10 cellular contexts compared by ENCODE assay signal in the genomic region with DNA sequence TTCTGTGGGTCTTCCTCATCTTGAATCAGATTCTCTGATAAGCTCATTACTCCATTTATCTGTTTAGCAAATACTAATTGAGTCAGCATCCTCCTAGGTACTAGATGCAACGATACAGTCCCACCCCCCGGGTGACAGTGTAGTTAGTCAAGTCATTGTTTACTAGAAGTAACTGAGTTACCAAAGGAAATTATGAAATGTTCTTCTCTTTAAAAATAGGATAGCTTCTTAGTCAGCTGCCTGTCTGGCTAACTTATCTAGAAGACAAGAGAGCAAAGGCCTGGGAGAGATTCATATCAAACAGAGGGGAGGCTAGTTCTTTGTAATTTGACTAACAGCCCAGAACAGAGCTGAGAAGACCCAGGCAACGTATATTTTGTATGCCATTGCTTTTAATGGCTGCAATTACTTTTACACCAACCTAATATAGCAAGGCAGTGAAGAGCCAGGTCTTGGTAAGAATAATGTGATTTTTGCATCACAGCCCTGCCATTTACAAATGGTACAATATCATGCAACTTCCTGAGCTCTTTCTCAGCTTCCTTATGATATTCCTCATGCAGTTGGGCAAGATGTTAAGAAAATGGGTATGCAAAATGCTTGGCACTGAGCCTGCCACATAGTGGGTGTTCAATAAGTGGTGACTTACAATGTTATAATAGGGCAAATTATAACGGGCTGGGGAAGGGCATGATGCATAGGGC.
A peak's percentile ranks its signal among the peaks of the same experiment; 100 is the strongest.
DNase-seq lines count a peak whose midpoint lies in the region; TF ChIP-seq lines count a peak whose summit lies in the region.
"Had no signal": no experiment of that assay in that cellular context is flagged by ENCODE, and none has a peak within 500 bp of the region (broad histone marks: within the 10 kb centered on the region; RNA-seq: fewer than 3 reads in every experiment).

No MANE protein-coding gene starts in this region.

- peak; percentile 65 for DNase-seq in SIG-M5 treated with dmso at 0.1 percent for 504 hours (lab: John Stamatoyannopoulos, UW; ENCODE audit: unreplicated experiment)
- DNase-seq in SIG-M5 (lab: John Stamatoyannopoulos, UW) = no peak
- peak; percentile 78 for DNase-seq in NCI-H226
- peak; percentile 82 for DNase-seq in choroid plexus epithelial cell (ENCODE audit: low read depth)
- peak; percentile 73 to 74 for DNase-seq in trophoblast cell
- no peak for DNase-seq in GM13976 (ENCODE audit: low spot score)
- no peak for DNase-seq in COR-L47 (lab: John Stamatoyannopoulos, UW)
- DNase-seq in GDM1 (lab: John Stamatoyannopoulos, UW) = no peak
- DNase-seq: central memory CD4-positive, alpha-beta T cell; right cardiac atrium had no signal

- no peak overlapping the region for H3K4me3 ChIP-seq in choroid plexus epithelial cell (ENCODE audit: low read depth, low read length)
- H3K4me3 ChIP-seq in trophoblast cell (ENCODE audit: low read depth, low read length) = no peak overlapping the region

- no peak overlapping the region for H4K91ac ChIP-seq in trophoblast cell (ENCODE audit: low read depth, low read length)

- no peaks in the 10 kb centered on the region for H3K79me2 ChIP-seq in trophoblast cell (ENCODE audit: control insufficient read depth, insufficient read depth, low read length, poor library complexity)

- H2AFZ ChIP-seq in trophoblast cell (ENCODE audit: insufficient read depth, low read length, poor library complexity) = no peak overlapping the region

- in situ Hi-C loops in GM13976 (cut with MboI; ENCODE audit: low sequenced_read_pairs, unreplicated experiment) = no loop called here

- TF ChIP-seq CTCF in choroid plexus epithelial cell (conservative IDR thresholded peaks at IDR 0.05; ENCODE audit: low read depth, low read length) (no peak), GM13976 (IDR thresholded peaks at IDR 0.05; ENCODE audit: borderline replicate concordance, control extremely low read depth, extremely low read depth, insufficient read depth, missing control alignments) (no peak)

- no peak overlapping the region for H3K4ac ChIP-seq in trophoblast cell (ENCODE audit: low read depth, low read length)

- no peaks in the 10 kb centered on the region for H3K79me1 ChIP-seq in trophoblast cell (ENCODE audit: low read length)

- no peak overlapping the region for H3K23ac ChIP-seq in trophoblast cell (ENCODE audit: low read length)

- no peak overlapping the region for H2AK5ac ChIP-seq in trophoblast cell (ENCODE audit: low read length)

- H3K18ac ChIP-seq in trophoblast cell (ENCODE audit: low read length) = no peak overlapping the region

- no peaks in the 10 kb centered on the region for H3K9me3 ChIP-seq in trophoblast cell (ENCODE audit: insufficient read depth, low read depth, low read length)

- no peak overlapping the region for H2BK5ac ChIP-seq in trophoblast cell (ENCODE audit: low read depth, low read length, poor library complexity)

- no peak overlapping the region for H4K12ac ChIP-seq in trophoblast cell (ENCODE audit: low read depth, low read length)

- H2BK120ac ChIP-seq in trophoblast cell (ENCODE audit: insufficient read depth, low read length, poor library complexity) = no peak overlapping the region

- H3K27me3 ChIP-seq in trophoblast cell (ENCODE audit: insufficient read depth, low read length) = no peaks in the 10 kb centered on the region

- WGBS in trophoblast cell (ENCODE audit: extremely low coverage, insufficient coverage, insufficient read length) = no CpG with 5 or more reads among the region's 4 CpGs

- no peak overlapping the region for H3K4me2 ChIP-seq in trophoblast cell (ENCODE audit: low read length)

- H2BK12ac ChIP-seq in trophoblast cell (ENCODE audit: low read length) = no peak overlapping the region

- no peak overlapping the region for H3K27ac ChIP-seq in trophoblast cell (ENCODE audit: low read depth, low read length)

- H4K8ac ChIP-seq in trophoblast cell (ENCODE audit: low read depth, low read length) = no peak overlapping the region

- no peaks in the 10 kb centered on the region for H3K36me3 ChIP-seq in trophoblast cell (ENCODE audit: control insufficient read depth in 1 of 2, insufficient read depth in 2 of 2, low read length in 2 of 2)

- H3K4me1 ChIP-seq in trophoblast cell (ENCODE audit: control insufficient read depth in 1 of 2, insufficient read depth in 2 of 2, low read length in 2 of 2) = peaks cover 0 to 1% of the 10 kb centered on the region in 2 experiments

- H3K9ac ChIP-seq in trophoblast cell (ENCODE audit: low read length) = no peak overlapping the region

- H3K14ac ChIP-seq in trophoblast cell (ENCODE audit: low read length) = no peak overlapping the region

Comparison
In these comparisons a context has a peak if more than half of its experiments do, and no peak if none do; other contexts are left out.
1. DNase-seq: peak in SIG-M5 treated with dmso at 0.1 percent for 504 hours (single experiment), NCI-H226 (single experiment), choroid plexus epithelial cell (single experiment) and trophoblast cell (2 of 2); none in SIG-M5 (single experiment), GM13976 (single experiment), COR-L47 (single experiment) and GDM1 (single experiment).